Comparison of ENCODE assay signal across 20 cellular contexts in genomic region chr9:29063031-29063430, GRCh38.
DNase-seq lines count a peak whose midpoint lies in the region; ATAC-seq and TF ChIP-seq lines count a peak whose summit lies in the region.
"Had no signal": no experiment of that assay in that cellular context is flagged by ENCODE, and none has a peak within 500 bp of the region (broad histone marks: within the 10 kb centered on the region; RNA-seq: fewer than 3 reads in every experiment).

No MANE protein-coding gene starts in this region.

- ATAC-seq in GM18517 (IDR thresholded peaks at IDR 0.05; ENCODE audit: unreplicated experiment), result no peak
- ATAC-seq: A549 had no signal

- H3F3A ChIP-seq in neural cell (ENCODE audit: insufficient read depth, low read length, poor library complexity, severe bottlenecking), result no peaks in the 10 kb centered on the region

- no peak overlapping the region for H2AFZ ChIP-seq in neural cell (ENCODE audit: low read depth, low read length)

- H3K9me2 ChIP-seq in neural cell (ENCODE audit: insufficient read depth, low read length), result no peaks in the 10 kb centered on the region

- CTCF ChIA-PET in GM10248 (lab: Yijun Ruan, JAX), result no interaction called here

- no peak overlapping the region for H3K4me2 ChIP-seq in neural cell (ENCODE audit: low read length)
- H3K4me2 ChIP-seq: A549; BLaER1 treated with 17β-estradiol and CSF1 and Interleukin-3, amounts not matched to agents 10 nM and 100 nM had no signal

- TF ChIP-seq RAD21 in neural cell (conservative IDR thresholded peaks at IDR 0.05), result no peak

- H3K9ac ChIP-seq in neural cell (ENCODE audit: low read length), result no peak overlapping the region
- H3K9ac ChIP-seq: BLaER1 treated with 17β-estradiol and CSF1 and Interleukin-3, amounts not matched to agents 10 nM and 100 nM had no signal

- peak; percentile 90 for DNase-seq in LHCN-M2 (ENCODE audit: low read depth)
- peak; percentile 39 to 80 for DNase-seq in SJCRH30
- no peak for DNase-seq in GM10248 (ENCODE audit: extremely low spot score)
- DNase-seq: AML-193; CD4-positive, alpha-beta T cell; CD8-positive, alpha-beta memory T cell; COR-L47; DMS 273 treated with DMSO at 0.1 percent for 48 hours; DMS153; DMS53; DMS79; DND-41; EL; GDM1 had no signal

- H3K79me2 ChIP-seq in neural cell (replicated peaks; ENCODE audit: insufficient read depth, low read length), result no peaks in the 10 kb centered on the region

- H4K20me1 ChIP-seq in neural cell (ENCODE audit: insufficient read depth), result no peaks in the 10 kb centered on the region
- H4K20me1 ChIP-seq: BLaER1 treated with 17β-estradiol and CSF1 and Interleukin-3, amounts not matched to agents 10 nM and 100 nM had no signal

- H3K27me3 ChIP-seq in SJCRH30, result no peaks in the 10 kb centered on the region
- H3K27me3 ChIP-seq in neural cell (ENCODE audit: insufficient read depth, low read depth, low read length), result no peaks in the 10 kb centered on the region
- H3K27me3 ChIP-seq: BLaER1 treated with 17β-estradiol and CSF1 and Interleukin-3, amounts not matched to agents 10 nM and 100 nM had no signal

- no peak for TF ChIP-seq CTCF in neural cell (IDR thresholded peaks at IDR 0.05; ENCODE audit: poor library complexity, severe bottlenecking)
- TF ChIP-seq CTCF in GM10248 (IDR thresholded peaks at IDR 0.05; ENCODE audit: control extremely low read depth, extremely low read depth, low read depth, missing control alignments), result no peak

- H3K27ac ChIP-seq in SJCRH30 (peak overlapping the region; percentile 72), neural cell (ENCODE audit: low read length) (peak overlapping the region; percentile 56)
- H3K27ac ChIP-seq: 22Rv1; A549; BLaER1 treated with 17β-estradiol and CSF1 and Interleukin-3, amounts not matched to agents 10 nM and 100 nM; C4-2B had no signal

- TF ChIP-seq EP300 in neural cell (conservative IDR thresholded peaks at IDR 0.05; ENCODE audit: poor library complexity, severe bottlenecking), result no peak

- peaks cover 13% of the 10 kb centered on the region for H3K4me1 ChIP-seq in SJCRH30
- H3K4me1 ChIP-seq: A549; BLaER1 treated with 17β-estradiol and CSF1 and Interleukin-3, amounts not matched to agents 10 nM and 100 nM had no signal

- POLR2A ChIA-PET in GM10248 (lab: Yijun Ruan, JAX), result no interaction called here

- H3K36me3 ChIP-seq in SJCRH30, result no peaks in the 10 kb centered on the region
- H3K36me3 ChIP-seq in neural cell (ENCODE audit: insufficient read depth, low read length), result no peaks in the 10 kb centered on the region
- H3K36me3 ChIP-seq: BLaER1 treated with 17β-estradiol and CSF1 and Interleukin-3, amounts not matched to agents 10 nM and 100 nM had no signal

- H3K4me3 ChIP-seq in SJCRH30, result peak overlapping the region; percentile 7
- H3K4me3 ChIP-seq in neural cell (ENCODE audit: low read length), result no peak overlapping the region
- H3K4me3 ChIP-seq: A549; BLaER1 treated with 17β-estradiol and CSF1 and Interleukin-3, amounts not matched to agents 10 nM and 100 nM had no signal

- peaks cover 3% of the 10 kb centered on the region; the same call in 1 of the 2 replicates for H3K9me3 ChIP-seq in SJCRH30 (replicated peaks)
- no peaks in the 10 kb centered on the region for H3K9me3 ChIP-seq in neural cell (ENCODE audit: low read length)
- H3K9me3 ChIP-seq: A549; BLaER1 treated with 17β-estradiol and CSF1 and Interleukin-3, amounts not matched to agents 10 nM and 100 nM had no signal

TF ChIP-seq in neural cell, 6 proteins besides CTCF, POLR2A, EP300 and RAD21:
- TF ChIP-seq TAF1 (IDR thresholded peaks at IDR 0.05; ENCODE audit: low read depth) (no peak), MXI1 (conservative IDR thresholded peaks at IDR 0.05; ENCODE audit: poor library complexity, severe bottlenecking) (no peak), SMC3 (conservative IDR thresholded peaks at IDR 0.05; ENCODE audit: poor library complexity) (no peak), POLR2AphosphoS5 (IDR thresholded peaks at IDR 0.05) (no peak)
